ENCODE assay signal across 8 cellular contexts in the genomic region with DNA sequence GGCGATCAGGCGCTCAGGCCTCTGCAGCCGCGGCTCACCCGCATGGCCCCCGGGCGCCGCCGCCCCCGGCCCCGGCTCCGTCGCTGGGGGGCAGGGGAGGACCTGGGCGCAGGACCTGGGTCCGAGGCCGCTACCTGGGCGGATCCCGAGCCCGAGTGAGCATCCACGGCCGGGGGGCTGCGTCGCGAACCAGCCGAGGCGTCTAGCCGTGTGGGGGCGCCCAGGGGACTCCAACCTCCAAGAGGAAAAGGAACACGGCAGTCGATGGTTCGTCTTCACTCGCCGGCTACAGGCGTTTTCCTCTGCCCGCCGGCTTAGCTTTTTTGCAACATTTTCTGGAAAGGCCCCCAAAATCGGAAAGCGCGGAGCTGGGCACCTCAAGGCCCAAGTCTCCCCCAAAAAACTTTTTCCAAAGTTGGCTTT. TPM values are rescaled to one million over a fixed set of nuclear protein-coding genes. Genes with fewer than 3 reads are reported as not detected.
A peak's percentile ranks its signal among the peaks of the same experiment; 100 is the strongest.
DNase-seq lines count a peak whose midpoint lies in the region; ATAC-seq, FAIRE-seq and TF ChIP-seq lines count a peak whose summit lies in the region.

No MANE protein-coding gene starts in this region.

- H3K9me3 ChIP-seq in HUES48 (ENCODE audit: control insufficient read depth, insufficient read depth, low read length) (no peaks in the 10 kb centered on the region), mucosa of rectum (ENCODE audit: control insufficient read depth in 2 of 2, low read length in 2 of 2) (no peaks in the 10 kb centered on the region)

- FAIRE-seq in bronchial epithelial cell (lab: Jason Lieb, UNC) = no peak

- H3K4me3 ChIP-seq in HUES48 (ENCODE audit: low read depth, low read length) (peak overlapping the region; percentile 63), bronchial epithelial cell (ENCODE audit: low read depth, low read length) (peak overlapping the region; percentile 24), mucosa of rectum (ENCODE audit: low read length in 2 of 2) (peak overlapping the region; percentile 46 to 52)

- TF ChIP-seq CTCF in 22Rv1 (IDR thresholded peaks at IDR 0.05) = no peak
- TF ChIP-seq CTCF in bronchial epithelial cell (IDR thresholded peaks at IDR 0.05; ENCODE audit: insufficient read depth, low read length, severe bottlenecking) = no peak

- DNase-seq in bronchial epithelial cell (ENCODE audit: low read depth) (no peak), NCI-H146 (lab: John Stamatoyannopoulos, UW) (no peak), DMS153 (lab: John Stamatoyannopoulos, UW) (no peak)

- ATAC-seq in HG02884 (IDR thresholded peaks at IDR 0.05; ENCODE audit: unreplicated experiment) (no peak), GM21526 (IDR thresholded peaks at IDR 0.05; ENCODE audit: low FRiP score, unreplicated experiment) (no peak)

- peaks cover 20% of the 10 kb centered on the region for H3K4me1 ChIP-seq in HUES48 (ENCODE audit: control insufficient read depth, insufficient read depth, low read length)
- H3K4me1 ChIP-seq in mucosa of rectum (ENCODE audit: control insufficient read depth in 2 of 2, insufficient read depth in 2 of 2, low read length in 2 of 2) = peaks cover 36 to 39% of the 10 kb centered on the region in 2 donors

- H3K27me3 ChIP-seq in HUES48 (ENCODE audit: control insufficient read depth, insufficient read depth, low read length) (peaks cover 83% of the 10 kb centered on the region), bronchial epithelial cell (ENCODE audit: control insufficient read depth, insufficient read depth, low read length) (peaks cover 3% of the 10 kb centered on the region), mucosa of rectum (ENCODE audit: control insufficient read depth in 2 of 2, insufficient read depth in 2 of 2, low read length in 2 of 2) (peaks cover 33 to 46% of the 10 kb centered on the region in 2 donors)

- peak overlapping the region; percentile 98 for H3K27ac ChIP-seq in 22Rv1
- no peak overlapping the region for H3K27ac ChIP-seq in HUES48 (ENCODE audit: low read depth, low read length)
- peak overlapping the region; percentile 33 to 38 for H3K27ac ChIP-seq in mucosa of rectum (ENCODE audit: low read depth in 2 of 2, low read length in 2 of 2)

- H3K36me3 ChIP-seq in HUES48 (ENCODE audit: control insufficient read depth, insufficient read depth, low read length) (no peaks in the 10 kb centered on the region), bronchial epithelial cell (ENCODE audit: control insufficient read depth, insufficient read depth, low read length) (no peaks in the 10 kb centered on the region), mucosa of rectum (ENCODE audit: control insufficient read depth in 2 of 2, insufficient read depth in 2 of 2, low read length in 2 of 2) (no peaks in the 10 kb centered on the region)

- H3K9ac ChIP-seq in HUES48 (ENCODE audit: low read depth, low read length) = no peak overlapping the region
- peak overlapping the region in 1 of 2 donors; percentile 35 for H3K9ac ChIP-seq in mucosa of rectum (ENCODE audit: low read depth in 1 of 2, low read length in 2 of 2)

RNA-seq across cellular contexts. Expression of gene PDGFB, which starts 0.7 kb away (rescaled TPM):
- total RNA-seq in bronchial epithelial cell = 1.1 and 5.6 TPM in 2 replicates
